ENCODE assay signal across 1 cellular context in genomic region chr2:42135381-42136312, GRCh38.
TF ChIP-seq lines count a peak whose summit lies in the region.

No MANE protein-coding gene starts in this region.

TF ChIP-seq in HepG2, 621 proteins besides CTCF, POLR2A, EP300 and RAD21 (continued from another document):
- TF ChIP-seq SP5 (CRISPR knock-in tag; IDR thresholded peaks at IDR 0.05; ENCODE audit: borderline replicate concordance, low read depth), result peak; percentile 94
- peak; percentile 82; the same call in 1 of the 2 replicates for TF ChIP-seq ZFP36L1 (CRISPR knock-in tag; IDR thresholded peaks at IDR 0.05)
- TF ChIP-seq EHMT2 (IDR thresholded peaks at IDR 0.05; ENCODE audit: borderline replicate concordance, low read depth, low read length), result no peak
- TF ChIP-seq ZSCAN9 (CRISPR knock-in tag; IDR thresholded peaks at IDR 0.05; ENCODE audit: borderline replicate concordance), result peak; percentile 46; the same call in 1 of the 2 replicates
- no peak for TF ChIP-seq HOXA9 (CRISPR knock-in tag; IDR thresholded peaks at IDR 0.05; ENCODE audit: borderline replicate concordance)
- TF ChIP-seq ZHX1 (CRISPR knock-in tag; IDR thresholded peaks at IDR 0.05; ENCODE audit: low read depth), result peak; percentile 55; the same call in 1 of the 2 replicates
- peak; percentile 93 for TF ChIP-seq BCL6 (CRISPR knock-in tag; IDR thresholded peaks at IDR 0.05)
- TF ChIP-seq ZNF709 (CRISPR knock-in tag; IDR thresholded peaks at IDR 0.05), result peak; percentile 72; the same call in 1 of the 2 replicates
- TF ChIP-seq ZNF30 (CRISPR knock-in tag; IDR thresholded peaks at IDR 0.05), result no peak
- peak; percentile 12; the same call in 1 of the 2 replicates for TF ChIP-seq ATF7-NPFF (CRISPR knock-in tag; IDR thresholded peaks at IDR 0.05; ENCODE audit: low read depth)
- peak; percentile 61; the same call in 1 of the 2 replicates for TF ChIP-seq E2F1 (CRISPR knock-in tag; IDR thresholded peaks at IDR 0.05)
- TF ChIP-seq ZBED4 (CRISPR knock-in tag; IDR thresholded peaks at IDR 0.05; ENCODE audit: borderline replicate concordance), result no peak; the same call in 1 of the 2 replicates
